ENCODE assay signal across 8 cellular contexts in genomic region chr3:32296251-32297204, GRCh38. TPM values are rescaled to one million over a fixed set of nuclear protein-coding genes. Genes with fewer than 3 reads are reported as not detected.
A peak's percentile ranks its signal among the peaks of the same experiment; 100 is the strongest.
DNase-seq lines count a peak whose midpoint lies in the region; ATAC-seq and TF ChIP-seq lines count a peak whose summit lies in the region.

No MANE protein-coding gene starts in this region.

- ATAC-seq in GM18517 (IDR thresholded peaks at IDR 0.05; ENCODE audit: unreplicated experiment) (peak; percentile 63), psoas muscle (peak; percentile 64 to 85 (median 72)), HG03108 (IDR thresholded peaks at IDR 0.05; ENCODE audit: unreplicated experiment) (no peak)

- TF ChIP-seq CTCF in psoas muscle (IDR thresholded peaks at IDR 0.05): peak; percentile 82

- whole genome bisulfite sequencing in psoas muscle, 3 donors: 27 to 30% (median 27%) methylated on average over 8 of the region's 8 CpGs

- H3K27ac ChIP-seq in psoas muscle: no peak overlapping the region

- DNase-seq in ACHN (peak; percentile 44), KBM-7 (peak; percentile 65), T follicular helper cell (ENCODE audit: low read depth) (peak; percentile 45), adipocyte (ENCODE audit: low read depth) (peak; percentile 86), cardiac septum (ENCODE audit: low spot score) (peak; percentile 80), psoas muscle (peak; percentile 42 to 55)

- no peak overlapping the region for H3K9ac ChIP-seq in adipocyte (ENCODE audit: low read length)

- no peaks in the 10 kb centered on the region for H3K9me3 ChIP-seq in adipocyte (ENCODE audit: control insufficient read depth, low read length)
- no peaks in the 10 kb centered on the region for H3K9me3 ChIP-seq in psoas muscle

- peaks cover 5% of the 10 kb centered on the region for H3K27me3 ChIP-seq in adipocyte (replicated peaks; ENCODE audit: control insufficient read depth, insufficient read depth, low read length)
- no peaks in the 10 kb centered on the region for H3K27me3 ChIP-seq in psoas muscle (ENCODE audit: insufficient read depth in 3 of 3, low read length in 2 of 3)

- no peaks in the 10 kb centered on the region for H3K36me3 ChIP-seq in adipocyte (ENCODE audit: control insufficient read depth, insufficient read depth, low read length, severe bottlenecking)
- H3K36me3 ChIP-seq in psoas muscle (ENCODE audit: insufficient read depth in 1 of 2, low read depth in 1 of 2): no peaks in the 10 kb centered on the region

- H3K4me1 ChIP-seq in adipocyte (ENCODE audit: control insufficient read depth, insufficient read depth, low read length) (peaks cover 4% of the 10 kb centered on the region), psoas muscle (no peaks in the 10 kb centered on the region)

- in situ Hi-C loops in ACHN (cut with HindIII; ENCODE audit: low pct_ligation_motif_present, low pct_unique_long_range_greater_than_20kb, low sequenced_read_pairs) (no loop called here), KBM-7 (cut with MboI; ENCODE audit: low pct_unique_long_range_greater_than_20kb, low sequenced_read_pairs) (no loop called here)

- intact Hi-C loops in cardiac septum (cut with DNase I): loop anchor here (5.0 kb wide), 2 partner anchors 119 to 171 kb away; no protein-coding TSS in a partner anchor
- intact Hi-C loops in psoas muscle (cut with DNase I): loop anchor here (5.0 kb wide), 2 partner anchors 101 to 171 kb away; no protein-coding TSS in a partner anchor

- no peak overlapping the region for H3K4me3 ChIP-seq in adipocyte (ENCODE audit: low read length)
- H3K4me3 ChIP-seq in psoas muscle: no peak overlapping the region

RNA-seq across cellular contexts. Expression of gene CMTM8, which starts 58.0 kb away (rescaled TPM):
- total RNA-seq in cardiac septum (5.5 TPM), psoas muscle (1 to 10 TPM in 3 of 4 donors, under 1 TPM in 1; 0.97 to 4.2 (median 2.1) TPM)
- polyA plus RNA-seq in psoas muscle: 1 to 10 TPM; 1.5 to 4.0 (median 2.0) TPM
